In the genomic region with DNA sequence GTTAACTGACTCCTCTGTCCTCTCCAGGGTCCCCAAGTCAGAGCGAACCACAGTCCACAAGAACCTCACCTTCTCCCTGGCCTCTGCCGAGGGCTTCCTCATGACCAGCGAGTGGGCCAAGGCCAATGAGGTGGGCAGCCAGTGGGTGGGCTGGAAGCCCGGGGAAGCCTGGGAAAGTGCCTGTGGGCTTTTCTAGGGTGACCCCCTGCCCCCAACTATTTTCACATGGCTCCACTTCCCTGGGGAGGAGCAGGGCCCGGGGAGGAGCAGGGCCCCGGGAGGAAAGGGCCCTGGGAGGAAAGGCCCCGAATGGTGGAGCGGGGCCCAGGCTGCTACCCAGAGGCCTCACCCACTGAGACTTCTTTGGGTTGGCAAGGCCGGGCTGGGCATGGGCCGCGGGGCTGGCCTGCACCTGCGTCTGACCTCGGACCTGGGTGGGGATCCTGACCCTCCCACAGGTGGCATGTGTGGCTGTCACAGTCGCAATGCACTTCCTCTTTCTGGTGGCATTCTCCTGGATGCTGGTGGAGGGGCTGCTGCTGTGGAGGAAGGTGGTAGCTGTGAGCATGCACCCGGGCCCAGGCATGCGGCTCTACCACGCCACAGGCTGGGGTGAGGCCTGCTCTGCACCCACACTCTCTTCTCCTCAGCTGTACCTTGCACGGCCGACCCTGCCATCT, we compare ENCODE assay signal across 1 cellular context.
A peak's percentile ranks its signal among the peaks of the same experiment; 100 is the strongest.
TF ChIP-seq lines count a peak whose summit lies in the region.

No MANE protein-coding gene starts in this region.

TF ChIP-seq in K562, 482 proteins besides CTCF, POLR2A, EP300 and RAD21:
- TF ChIP-seq ZNF444 (CRISPR knock-in tag; IDR thresholded peaks at IDR 0.05) (no peak), SPI1 (IDR thresholded peaks at IDR 0.05; ENCODE audit: borderline replicate concordance, low read depth, low read length) (peak; percentile 94), SAFB2 (IDR thresholded peaks at IDR 0.05; ENCODE audit: borderline replicate concordance, low read depth, low read length, severe bottlenecking) (no peak), RUNX1 (IDR thresholded peaks at IDR 0.05; ENCODE audit: low read depth) (no peak)
- TF ChIP-seq, protein P1, sequence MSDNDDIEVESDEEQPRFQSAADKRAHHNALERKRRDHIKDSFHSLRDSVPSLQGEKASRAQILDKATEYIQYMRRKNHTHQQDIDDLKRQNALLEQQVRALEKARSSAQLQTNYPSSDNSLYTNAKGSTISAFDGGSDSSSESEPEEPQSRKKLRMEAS (CRISPR knock-in tag; IDR thresholded peaks at IDR 0.05): peak; percentile 38
